9 cellular contexts compared by ENCODE assay signal in genomic region chr2:210363261-210363660, GRCh38. TPM values are rescaled to one million over a fixed set of nuclear protein-coding genes. Genes with fewer than 3 reads are reported as not detected.
DNase-seq lines count a peak whose midpoint lies in the region; ATAC-seq and TF ChIP-seq lines count a peak whose summit lies in the region.
"Had no signal": no experiment of that assay in that cellular context is flagged by ENCODE, and none has a peak within 500 bp of the region (broad histone marks: within the 10 kb centered on the region; RNA-seq: fewer than 3 reads in every experiment).

No MANE protein-coding gene starts in this region.

- H3K9me3 Mint-ChIP-seq in CD8-positive, alpha-beta memory T cell, result peaks cover 0 to 2% (median 0%) of the 10 kb centered on the region in 5 donors
- H3K9me3 Mint-ChIP-seq: activated naive CD8-positive, alpha-beta T cell treated with anti-CD3 and anti-CD28 coated beads, Interleukin-2, amount 10 ng/mL, durations not matched to agents 7 days and 5 days had no signal

- in situ Hi-C loops in G401 (cut with HindIII; ENCODE audit: low sequenced_read_pairs), result no loop called here

- H2AFZ ChIP-seq in MM.1S (ENCODE audit: low read length), result no peak overlapping the region

- no peak overlapping the region for H3K27ac ChIP-seq in MM.1S (ENCODE audit: low read length)
- no peak overlapping the region for H3K27ac ChIP-seq in CD8-positive, alpha-beta memory T cell (ENCODE audit: low read depth, low read length)

- H3K27me3 Mint-ChIP-seq in CD8-positive, alpha-beta memory T cell, result peaks cover 0 to 5% of the 10 kb centered on the region in 2 donors
- H3K27me3 Mint-ChIP-seq: activated naive CD8-positive, alpha-beta T cell treated with anti-CD3 and anti-CD28 coated beads, Interleukin-2, amount 10 ng/mL, durations not matched to agents 7 days and 5 days had no signal

- H3K4me3 ChIP-seq in MM.1S (ENCODE audit: low read length), result no peak overlapping the region
- no peak overlapping the region for H3K4me3 ChIP-seq in CD8-positive, alpha-beta memory T cell (ENCODE audit: low read length)

- no peaks in the 10 kb centered on the region for H3K36me3 ChIP-seq in MM.1S (replicated peaks; ENCODE audit: insufficient read depth, low read length)
- H3K36me3 ChIP-seq in CD8-positive, alpha-beta memory T cell (ENCODE audit: insufficient read depth, low read length), result no peaks in the 10 kb centered on the region

- H3K27ac Mint-ChIP-seq in CD8-positive, alpha-beta memory T cell, result no peak overlapping the region
- H3K27ac Mint-ChIP-seq: activated naive CD8-positive, alpha-beta T cell treated with anti-CD3 and anti-CD28 coated beads, Interleukin-2, amount 10 ng/mL, durations not matched to agents 7 days and 5 days had no signal

- no peaks in the 10 kb centered on the region for H3K9me2 ChIP-seq in MM.1S (replicated peaks; ENCODE audit: insufficient read depth, low read length)

- H3K36me3 Mint-ChIP-seq in CD8-positive, alpha-beta memory T cell, result no peaks in the 10 kb centered on the region
- H3K36me3 Mint-ChIP-seq: activated naive CD8-positive, alpha-beta T cell treated with anti-CD3 and anti-CD28 coated beads, Interleukin-2, amount 10 ng/mL, durations not matched to agents 7 days and 5 days had no signal

- H3K27me3 ChIP-seq in MM.1S (replicated peaks; ENCODE audit: insufficient read depth, low read length), result no peaks in the 10 kb centered on the region
- H3K27me3 ChIP-seq in CD8-positive, alpha-beta memory T cell (ENCODE audit: insufficient read depth, low read length, poor library complexity, severe bottlenecking), result no peaks in the 10 kb centered on the region

- peak; percentile 25 for DNase-seq in DMS53 treated with DMSO at 0.1 percent for 48 hours (lab: John Stamatoyannopoulos, UW; ENCODE audit: unreplicated experiment)
- no peak for DNase-seq in GM20000 (ENCODE audit: low spot score)
- DNase-seq in MM.1S, result no peak
- peak; percentile 1 for DNase-seq in iPS DF 4.7 (ENCODE audit: extremely low read depth, low spot score)
- DNase-seq in CD8-positive, alpha-beta memory T cell, result no peak
- DNase-seq in G401 (ENCODE audit: low spot score), result no peak
- DNase-seq in activated CD8-positive, alpha-beta memory T cell treated with anti-CD3 and anti-CD28 coated beads, Interleukin-2, amount 50 U/mL, for 4 hours, result no peak
- DNase-seq: activated naive CD8-positive, alpha-beta T cell treated with anti-CD3 and anti-CD28 coated beads, Interleukin-2, amount 10 ng/mL, durations not matched to agents 7 days and 5 days had no signal

- POLR2A ChIA-PET in CD8-positive, alpha-beta memory T cell (lab: Charles Lee), result no interaction called here

- H3K4me1 ChIP-seq in MM.1S (ENCODE audit: low read length), result no peaks in the 10 kb centered on the region
- H3K4me1 ChIP-seq in CD8-positive, alpha-beta memory T cell (ENCODE audit: insufficient read depth, low read length), result no peaks in the 10 kb centered on the region

- no peaks in the 10 kb centered on the region for H4K20me1 ChIP-seq in MM.1S (ENCODE audit: insufficient read depth, low read length)

- CTCF ChIA-PET in CD8-positive, alpha-beta memory T cell (lab: Charles Lee), result no interaction called here

- peak; percentile 12 for TF ChIP-seq CTCF in GM20000 (IDR thresholded peaks at IDR 0.05; ENCODE audit: extremely low read depth, missing control alignments)
- peak; percentile 17 for TF ChIP-seq CTCF in MM.1S (IDR thresholded peaks at IDR 0.05; ENCODE audit: low read length)

- H3K4me1 Mint-ChIP-seq in CD8-positive, alpha-beta memory T cell, result no peaks in the 10 kb centered on the region
- H3K4me1 Mint-ChIP-seq: activated naive CD8-positive, alpha-beta T cell treated with anti-CD3 and anti-CD28 coated beads, Interleukin-2, amount 10 ng/mL, durations not matched to agents 7 days and 5 days had no signal

- no peak overlapping the region for H3K9ac ChIP-seq in MM.1S (ENCODE audit: low read length)

- H3K4me2 ChIP-seq in MM.1S (ENCODE audit: low read depth, low read length), result no peak overlapping the region

- H3K9me3 ChIP-seq in MM.1S (replicated peaks; ENCODE audit: insufficient read depth, low read length), result no peaks in the 10 kb centered on the region
- no peaks in the 10 kb centered on the region for H3K9me3 ChIP-seq in CD8-positive, alpha-beta memory T cell (ENCODE audit: low read length)

- no peaks in the 10 kb centered on the region for H3K79me2 ChIP-seq in MM.1S (ENCODE audit: low read length)

- H3F3A ChIP-seq in MM.1S (ENCODE audit: insufficient read depth, low read length), result no peaks in the 10 kb centered on the region

- ATAC-seq in HG03469 (IDR thresholded peaks at IDR 0.05; ENCODE audit: unreplicated experiment), result no peak

- H3K4me3 Mint-ChIP-seq in CD8-positive, alpha-beta memory T cell, result no peak overlapping the region
- H3K4me3 Mint-ChIP-seq: activated naive CD8-positive, alpha-beta T cell treated with anti-CD3 and anti-CD28 coated beads, Interleukin-2, amount 10 ng/mL, durations not matched to agents 7 days and 5 days had no signal

RNA-seq across cellular contexts. Expression of gene MYL1, which starts 48.3 kb away (rescaled TPM):
- not detected for total RNA-seq in CD8-positive, alpha-beta memory T cell
- not detected for polyA plus RNA-seq in CD8-positive, alpha-beta memory T cell
- not detected in 2 replicates for total RNA-seq in G401 (2014; rRNA removed; shearing (Covaris generic))
- total RNA-seq: activated naive CD8-positive, alpha-beta T cell treated with anti-CD3 and anti-CD28 coated beads, Interleukin-2, amount 10 ng/mL, durations not matched to agents 7 days and 5 days had no signal

Comparison
In these comparisons a context has a peak if more than half of its experiments do, and no peak if none do; other contexts are left out.
1. DNase-seq: peak in DMS53 treated with DMSO at 0.1 percent for 48 hours (single experiment) and iPS DF 4.7 (single experiment); none in GM20000 (single experiment), MM.1S (single experiment), CD8-positive, alpha-beta memory T cell (0 of 5), G401 (single experiment) and activated CD8-positive, alpha-beta memory T cell treated with anti-CD3 and anti-CD28 coated beads, Interleukin-2, amount 50 U/mL, for 4 hours (single experiment).